ENCODE assay signal across 26 cellular contexts in genomic region chr21:27827972-27828371, GRCh38.
DNase-seq lines count a peak whose midpoint lies in the region; ATAC-seq, FAIRE-seq and TF ChIP-seq lines count a peak whose summit lies in the region.
"Had no signal": no experiment of that assay in that cellular context is flagged by ENCODE, and none has a peak within 500 bp of the region (broad histone marks: within the 10 kb centered on the region; RNA-seq: fewer than 3 reads in every experiment).

No MANE protein-coding gene starts in this region.

- no peak overlapping the region for H3K4me3 Mint-ChIP-seq in stimulated activated effector memory CD8-positive, alpha-beta T cell treated with anti-CD3 and anti-CD28 coated beads, Interleukin-12 subunit alpha, Interleukin-12 subunit beta, amount 100 ng/mL, for 72 hours
- H3K4me3 Mint-ChIP-seq: CD4-positive, alpha-beta memory T cell; HFFc6 had no signal

- no peak overlapping the region for H3K9ac ChIP-seq in PC-3 (ENCODE audit: low read length)
- H3K9ac ChIP-seq: BLaER1 treated with 17β-estradiol and CSF1 and Interleukin-3, amounts not matched to agents 10 nM and 100 nM had no signal

- H3K4me1 Mint-ChIP-seq in stimulated activated effector memory CD8-positive, alpha-beta T cell treated with anti-CD3 and anti-CD28 coated beads, Interleukin-12 subunit alpha, Interleukin-12 subunit beta, amount 100 ng/mL, for 72 hours: no peaks in the 10 kb centered on the region

- H4K20me1 ChIP-seq in PC-3 (ENCODE audit: low read length): no peaks in the 10 kb centered on the region
- H4K20me1 ChIP-seq: BLaER1 treated with 17β-estradiol and CSF1 and Interleukin-3, amounts not matched to agents 10 nM and 100 nM had no signal

- no peak overlapping the region for H3K4me3 ChIP-seq in PC-3 (ENCODE audit: low read length)
- H3K4me3 ChIP-seq in bronchial epithelial cell (ENCODE audit: low read depth, low read length): no peak overlapping the region
- no peak overlapping the region for H3K4me3 ChIP-seq in lower leg skin (ENCODE audit: low read depth, poor library complexity, severe bottlenecking)
- H3K4me3 ChIP-seq: A549; BLaER1 treated with 17β-estradiol and CSF1 and Interleukin-3, amounts not matched to agents 10 nM and 100 nM; HAP-1 had no signal

- H3K27me3 ChIP-seq in PC-3 (ENCODE audit: low read length) (no peaks in the 10 kb centered on the region), bronchial epithelial cell (ENCODE audit: control insufficient read depth, insufficient read depth, low read length) (no peaks in the 10 kb centered on the region)
- H3K27me3 ChIP-seq: BE2C; BLaER1 treated with 17β-estradiol and CSF1 and Interleukin-3, amounts not matched to agents 10 nM and 100 nM had no signal

- no peaks in the 10 kb centered on the region for H3F3A ChIP-seq in PC-3 (ENCODE audit: low read length, unreplicated experiment)

- DNase-seq in HPDE6-E6E7 (ENCODE audit: extremely low spot score) (peak; percentile 38), PC-3 (peak; percentile 43), bronchial epithelial cell (ENCODE audit: low read depth) (peak; percentile 96), lower leg skin (ENCODE audit: low spot score in 2 of 2) (no peak)
- DNase-seq in stimulated activated effector memory CD8-positive, alpha-beta T cell treated with anti-CD3 and anti-CD28 coated beads, Interleukin-12 subunit alpha, Interleukin-12 subunit beta, amount 100 ng/mL, for 72 hours (ENCODE audit: low spot score in 2 of 2): no peak
- DNase-seq: 8988T; ACHN; AML-193; BE2C; Calu3; CD4-positive, alpha-beta memory T cell; COR-L47; DMS53; DMS79 treated with DMSO at 0.1 percent for 48 hours; GF-D8; GOT3; HFFc6 had no signal

- no peak overlapping the region for H3K27ac Mint-ChIP-seq in stimulated activated effector memory CD8-positive, alpha-beta T cell treated with anti-CD3 and anti-CD28 coated beads, Interleukin-12 subunit alpha, Interleukin-12 subunit beta, amount 100 ng/mL, for 72 hours
- H3K27ac Mint-ChIP-seq: CD4-positive, alpha-beta memory T cell; HFFc6 had no signal

- no TSS peak for BruUV-seq in PC-3 (replicated peaks; lab: Mats Ljungman, UMichigan)

- H3K36me3 ChIP-seq in PC-3 (ENCODE audit: low read depth, low read length) (no peaks in the 10 kb centered on the region), bronchial epithelial cell (ENCODE audit: control insufficient read depth, insufficient read depth, low read length) (no peaks in the 10 kb centered on the region)
- H3K36me3 ChIP-seq: BE2C; BLaER1 treated with 17β-estradiol and CSF1 and Interleukin-3, amounts not matched to agents 10 nM and 100 nM; HAP-1 had no signal

- H3K4me1 ChIP-seq in PC-3 (ENCODE audit: insufficient read depth, low read length): no peaks in the 10 kb centered on the region
- H3K4me1 ChIP-seq: A549; BE2C; BLaER1 treated with 17β-estradiol and CSF1 and Interleukin-3, amounts not matched to agents 10 nM and 100 nM; HAP-1 had no signal

- no peaks in the 10 kb centered on the region for H3K79me2 ChIP-seq in PC-3 (ENCODE audit: low read length)

- CTCF ChIA-PET in PC-3 (lab: Charles Lee): no interaction called here

- TF ChIP-seq CTCF in PC-3 (conservative IDR thresholded peaks at IDR 0.05; ENCODE audit: low read depth, low read length) (no peak), bronchial epithelial cell (IDR thresholded peaks at IDR 0.05; ENCODE audit: insufficient read depth, low read length, severe bottlenecking) (no peak), lower leg skin (IDR thresholded peaks at IDR 0.05) (no peak)

- H3K4me2 ChIP-seq in PC-3 (ENCODE audit: low read length): no peak overlapping the region
- H3K4me2 ChIP-seq: A549; BLaER1 treated with 17β-estradiol and CSF1 and Interleukin-3, amounts not matched to agents 10 nM and 100 nM had no signal

- no peak overlapping the region for H2AFZ ChIP-seq in PC-3 (ENCODE audit: low read length)

- no peak for FAIRE-seq in bronchial epithelial cell (lab: Jason Lieb, UNC)
- FAIRE-seq: A549, GM12891, GM18507, H54 had no signal

- POLR2A ChIA-PET in PC-3 (lab: Charles Lee; ENCODE audit: unreplicated experiment): no interaction called here

- no peaks in the 10 kb centered on the region for H3K9me3 ChIP-seq in PC-3 (ENCODE audit: low read length)
- H3K9me3 ChIP-seq: A549; BE2C; BLaER1 treated with 17β-estradiol and CSF1 and Interleukin-3, amounts not matched to agents 10 nM and 100 nM; HAP-1 had no signal

- peaks cover 17% of the 10 kb centered on the region for H3K9me3 Mint-ChIP-seq in stimulated activated effector memory CD8-positive, alpha-beta T cell treated with anti-CD3 and anti-CD28 coated beads, Interleukin-12 subunit alpha, Interleukin-12 subunit beta, amount 100 ng/mL, for 72 hours

- no peaks in the 10 kb centered on the region for H3K9me2 ChIP-seq in PC-3 (replicated peaks; ENCODE audit: low read length)

- intact Hi-C loops in PC-3 (cut with micrococcal nuclease) (no loop called here), lower leg skin (cut with DNase I; ENCODE audit: low total_unique reads) (no loop called here)

- no peak overlapping the region for H3K27ac ChIP-seq in PC-3 (ENCODE audit: low read length)
- H3K27ac ChIP-seq: A549; BLaER1 treated with 17β-estradiol and CSF1 and Interleukin-3, amounts not matched to agents 10 nM and 100 nM had no signal

- TF ChIP-seq POLR2A in lower leg skin (IDR thresholded peaks at IDR 0.05): no peak

- 60 to 63% methylated on average over 3 of the region's 3 CpGs for WGBS in lower leg skin, 2 donors

- ATAC-seq in PC-3 (no peak), esophagus mucosa (peak; percentile 70), HG02763 (IDR thresholded peaks at IDR 0.05; ENCODE audit: unreplicated experiment) (no peak), HG03378 (IDR thresholded peaks at IDR 0.05; ENCODE audit: unreplicated experiment) (no peak)
- ATAC-seq in stimulated activated effector memory CD8-positive, alpha-beta T cell treated with anti-CD3 and anti-CD28 coated beads, Interleukin-12 subunit alpha, Interleukin-12 subunit beta, amount 100 ng/mL, for 72 hours: no peak
- ATAC-seq: A549 had no signal

- H3K36me3 Mint-ChIP-seq in stimulated activated effector memory CD8-positive, alpha-beta T cell treated with anti-CD3 and anti-CD28 coated beads, Interleukin-12 subunit alpha, Interleukin-12 subunit beta, amount 100 ng/mL, for 72 hours: no peaks in the 10 kb centered on the region
- H3K36me3 Mint-ChIP-seq: CD4-positive, alpha-beta memory T cell had no signal

Comparison
In these comparisons a context has a peak if more than half of its experiments do, and no peak if none do; other contexts are left out.
1. DNase-seq: peak in HPDE6-E6E7 (single experiment), PC-3 (single experiment) and bronchial epithelial cell (single experiment); none in lower leg skin (0 of 2) and stimulated activated effector memory CD8-positive, alpha-beta T cell treated with anti-CD3 and anti-CD28 coated beads, Interleukin-12 subunit alpha, Interleukin-12 subunit beta, amount 100 ng/mL, for 72 hours (0 of 2).